In the genomic region with DNA sequence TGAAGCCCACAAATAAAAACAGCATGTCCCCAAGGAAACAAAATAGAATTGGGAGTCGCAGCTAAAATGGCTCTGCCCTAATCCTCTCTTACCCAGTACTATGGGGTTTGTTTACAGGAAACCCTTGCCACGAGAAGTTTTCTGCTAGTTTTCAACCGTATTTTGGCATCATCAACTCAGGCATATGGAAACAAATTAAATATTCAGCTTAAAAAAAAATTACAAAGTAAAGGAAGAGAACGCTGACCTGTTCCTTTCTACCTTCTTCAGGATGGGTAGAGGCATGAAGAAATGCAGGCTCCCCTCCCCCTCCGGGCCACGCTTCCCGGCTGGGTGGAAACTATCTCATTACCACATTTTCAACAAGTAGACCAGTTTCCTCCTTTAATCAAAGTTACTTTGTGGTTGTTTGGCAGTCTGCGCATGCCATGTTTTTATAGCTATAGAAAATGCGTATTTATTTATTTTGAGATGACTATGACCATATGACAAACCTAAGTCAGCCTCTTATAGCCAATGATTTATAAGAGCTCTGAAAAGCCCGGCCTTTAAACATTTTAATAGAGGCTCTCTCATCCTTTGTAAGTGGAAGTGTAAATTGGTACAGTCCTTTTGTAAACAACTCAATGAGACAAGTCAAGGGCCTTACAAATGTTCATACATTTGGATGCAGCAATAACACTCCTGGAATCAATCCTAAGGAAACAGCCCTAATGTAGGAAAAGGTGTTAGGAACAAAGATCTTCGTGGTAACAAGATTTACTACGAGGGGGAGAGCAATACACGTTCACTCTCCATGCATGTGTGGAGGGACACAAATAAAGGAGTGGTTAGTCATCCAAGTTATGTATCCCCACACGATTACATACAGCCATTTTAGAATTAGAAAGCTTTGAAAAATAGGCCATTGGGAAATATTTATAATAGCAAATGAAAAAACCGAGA, we compare ENCODE assay signal across 8 cellular contexts. TPM values are rescaled to one million over a fixed set of nuclear protein-coding genes. Genes with fewer than 3 reads are reported as not detected.
DNase-seq lines count a peak whose midpoint lies in the region; ATAC-seq, FAIRE-seq and TF ChIP-seq lines count a peak whose summit lies in the region.

No MANE protein-coding gene starts in this region.

- in situ Hi-C loops in G401 (cut with HindIII; ENCODE audit: low sequenced_read_pairs): no loop called here

- no peaks in the 10 kb centered on the region for H3K27me3 ChIP-seq in mesenchymal stem cell (ENCODE audit: control insufficient read depth in 1 of 2, insufficient read depth in 1 of 2, low read length in 2 of 2)

- peaks cover 7% of the 10 kb centered on the region for H3K36me3 Mint-ChIP-seq in T-cell

- CTCF ChIA-PET in T-cell (lab: Charles Lee): interaction anchor here (0.6 to 1.7 kb wide), 14 partner anchors 13 to 347 kb away, joined by 3 to 9 read pairs (median 4); no protein-coding TSS in a partner anchor

- H2BK15ac ChIP-seq in mesenchymal stem cell (ENCODE audit: low read depth, poor library complexity, severe bottlenecking): no peak overlapping the region

- H3K4me3 Mint-ChIP-seq in T-cell: peak overlapping the region; percentile 80 to 88 (median 83)

- TF ChIP-seq POLR2A in GM12892 (IDR thresholded peaks at IDR 0.05; ENCODE audit: low read depth, low read length): no peak

- no peaks in the 10 kb centered on the region for H3K79me1 ChIP-seq in mesenchymal stem cell (replicated peaks; ENCODE audit: low read length, poor library complexity, severe bottlenecking)

- H3K9me3 ChIP-seq in mesenchymal stem cell (ENCODE audit: control insufficient read depth, low read length): no peaks in the 10 kb centered on the region

- H3K27me3 Mint-ChIP-seq in T-cell: no peaks in the 10 kb centered on the region

- TF ChIP-seq CTCF in coronary artery (IDR thresholded peaks at IDR 0.05): no peak

- peak overlapping the region; percentile 98 for H3K27ac Mint-ChIP-seq in T-cell

- H3K36me3 ChIP-seq in mesenchymal stem cell (ENCODE audit: control insufficient read depth in 1 of 2, insufficient read depth in 2 of 2, low read depth in 1 of 2, low read length in 2 of 2): no peaks in the 10 kb centered on the region

- no peak overlapping the region for H3K23ac ChIP-seq in mesenchymal stem cell (ENCODE audit: low read length in 2 of 2)

- no peak overlapping the region for H2BK12ac ChIP-seq in mesenchymal stem cell (ENCODE audit: low read length in 2 of 2)

- peak; percentile 62 for FAIRE-seq in GM12892 (lab: Jason Lieb, UNC)

- peak overlapping the region; percentile 40 for H3K27ac ChIP-seq in mesenchymal stem cell (ENCODE audit: low read length, poor library complexity, severe bottlenecking)
- peak overlapping the region in 1 of 2 donors; percentile 58 for H3K27ac ChIP-seq in coronary artery

- no peak overlapping the region for H4K8ac ChIP-seq in mesenchymal stem cell (ENCODE audit: low read length)

- H3K4me1 Mint-ChIP-seq in T-cell: peaks cover 35 to 40% (median 37%) of the 10 kb centered on the region in 3 donors

- no peak overlapping the region for H3K4ac ChIP-seq in mesenchymal stem cell (ENCODE audit: low read depth in 1 of 2, low read length in 2 of 2)

- POLR2A ChIA-PET in T-cell (lab: Charles Lee): interaction anchor here (0.5 to 2.0 kb wide), 16 partner anchors 10 to 598 kb away, joined by 3 to 25 read pairs (median 4); a partner anchor contains a TSS

- no peak overlapping the region for H3K4me2 ChIP-seq in mesenchymal stem cell (ENCODE audit: low read length, poor library complexity, severe bottlenecking)

- no peaks in the 10 kb centered on the region for H3K9me3 Mint-ChIP-seq in T-cell

- no peak overlapping the region for H3K4me3 ChIP-seq in mesenchymal stem cell (ENCODE audit: insufficient read depth in 1 of 2, low read depth in 1 of 2, low read length in 2 of 2)
- H3K4me3 ChIP-seq in coronary artery: no peak overlapping the region

- peak overlapping the region; percentile 16 for H3K9ac ChIP-seq in mesenchymal stem cell (ENCODE audit: low read length)

- peaks cover 6% of the 10 kb centered on the region for H3K4me1 ChIP-seq in mesenchymal stem cell (ENCODE audit: control insufficient read depth, insufficient read depth, low read depth, low read length)

- H4K91ac ChIP-seq in mesenchymal stem cell (ENCODE audit: low read length): no peak overlapping the region

- 2% methylated on average over 7 of the region's 15 CpGs for WGBS in mesenchymal stem cell

- ATAC-seq in T-cell (replicated peaks in 1 of 4): peak; percentile 83 to 88 (median 83)

- no peak overlapping the region for H2AFZ ChIP-seq in mesenchymal stem cell (ENCODE audit: low read depth, low read length)

- DNase-seq in GM12892 (ENCODE audit: insufficient read length) (no peak), KG1 (lab: John Stamatoyannopoulos, UW) (peak; percentile 63), T-cell (peak; percentile 68 to 84 (median 79)), amniotic epithelial cell (ENCODE audit: low read depth) (peak; percentile 74), mesenchymal stem cell (peak; percentile 78), G401 (ENCODE audit: low spot score) (no peak), coronary artery (ENCODE audit: low spot score) (no peak)
- peak; percentile 36 to 51 for DNase-seq in stimulated activated CD8-positive, alpha-beta memory T cell treated with anti-CD3 and anti-CD28 coated beads, Interleukin-7, amount 100 ng/mL, for 1 hour (ENCODE audit: low read depth in 2 of 2)

- H2AK5ac ChIP-seq in mesenchymal stem cell (ENCODE audit: low read length, severe bottlenecking): no peak overlapping the region

- no peak overlapping the region for H2BK120ac ChIP-seq in mesenchymal stem cell (ENCODE audit: low read depth, low read length)

- H3K14ac ChIP-seq in mesenchymal stem cell (ENCODE audit: low read length in 2 of 2): no peak overlapping the region

- H2BK5ac ChIP-seq in mesenchymal stem cell (ENCODE audit: low read depth, low read length, poor library complexity, severe bottlenecking): no peak overlapping the region

- no peak overlapping the region for H3K18ac ChIP-seq in mesenchymal stem cell (ENCODE audit: low read depth in 1 of 2, low read length in 2 of 2)

RNA-seq across cellular contexts. Expression of a gene that starts 16.1 kb away (rescaled TPM):
- polyA plus RNA-seq in GM12892 (2012; ENCODE audit: missing spikeins): 35.4 TPM
- total RNA-seq in T-cell: 10 to 100 TPM; 57.6 to 92.4 (median 87.5) TPM
- polyA plus RNA-seq in mesenchymal stem cell (2013, experiment 1 of 2): 15.7 TPM
- 16.6 TPM for polyA plus RNA-seq in mesenchymal stem cell (2013, experiment 2 of 2)
- 63.4 and 79.3 TPM in 2 replicates for total RNA-seq in G401 (2014; rRNA removed; shearing (Covaris generic))

Comparison
In these comparisons a context has a peak if more than half of its experiments do, and no peak if none do; other contexts are left out.
1. DNase-seq: peak in KG1 (single experiment), T-cell (34 of 34), amniotic epithelial cell (single experiment), mesenchymal stem cell (single experiment) and stimulated activated CD8-positive, alpha-beta memory T cell treated with anti-CD3 and anti-CD28 coated beads, Interleukin-7, amount 100 ng/mL, for 1 hour (2 of 2); none in GM12892 (single experiment), G401 (single experiment) and coronary artery (single experiment).